1 cellular context compared by ENCODE assay signal in genomic region chr19:3759482-3760254, GRCh38.
TF ChIP-seq lines count a peak whose summit lies in the region.

No MANE protein-coding gene starts in this region.

TF ChIP-seq in GM12878, 131 proteins besides CTCF, POLR2A, EP300 and RAD21:
- no peak for TF ChIP-seq PML (IDR thresholded peaks at IDR 0.05; ENCODE audit: low read length)
- no peak for TF ChIP-seq MAX (IDR thresholded peaks at IDR 0.05; ENCODE audit: low read depth, low read length)
- TF ChIP-seq IKZF1 (conservative IDR thresholded peaks at IDR 0.05): no peak
- TF ChIP-seq SUPT20H (IDR thresholded peaks at IDR 0.05; ENCODE audit: borderline replicate concordance, control insufficient read depth, low read depth, low read length): no peak
- TF ChIP-seq KLF5 (IDR thresholded peaks at IDR 0.05; ENCODE audit: partially characterized antibody): no peak
- no peak for TF ChIP-seq JUNB (IDR thresholded peaks at IDR 0.05)
- no peak for TF ChIP-seq FOXM1 (IDR thresholded peaks at IDR 0.05; ENCODE audit: low read depth, low read length)
- TF ChIP-seq MYB (IDR thresholded peaks at IDR 0.05; ENCODE audit: borderline replicate concordance, low read depth, low read length): no peak
- TF ChIP-seq, protein P1, sequence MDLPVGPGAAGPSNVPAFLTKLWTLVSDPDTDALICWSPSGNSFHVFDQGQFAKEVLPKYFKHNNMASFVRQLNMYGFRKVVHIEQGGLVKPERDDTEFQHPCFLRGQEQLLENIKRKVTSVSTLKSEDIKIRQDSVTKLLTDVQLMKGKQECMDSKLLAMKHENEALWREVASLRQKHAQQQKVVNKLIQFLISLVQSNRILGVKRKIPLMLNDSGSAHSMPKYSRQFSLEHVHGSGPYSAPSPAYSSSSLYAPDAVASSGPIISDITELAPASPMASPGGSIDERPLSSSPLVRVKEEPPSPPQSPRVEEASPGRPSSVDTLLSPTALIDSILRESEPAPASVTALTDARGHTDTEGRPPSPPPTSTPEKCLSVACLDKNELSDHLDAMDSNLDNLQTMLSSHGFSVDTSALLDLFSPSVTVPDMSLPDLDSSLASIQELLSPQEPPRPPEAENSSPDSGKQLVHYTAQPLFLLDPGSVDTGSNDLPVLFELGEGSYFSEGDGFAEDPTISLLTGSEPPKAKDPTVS (IDR thresholded peaks at IDR 0.05; ENCODE audit: low read depth, low read length): no peak
- no peak for TF ChIP-seq RFX5 (IDR thresholded peaks at IDR 0.05; ENCODE audit: low read depth, low read length)
- TF ChIP-seq CEBPB (IDR thresholded peaks at IDR 0.05; ENCODE audit: borderline replicate concordance in 1 of 2, low read depth in 2 of 2, low read length in 2 of 2): no peak
- TF ChIP-seq ZNF274 (IDR thresholded peaks at IDR 0.05; ENCODE audit: insufficient read depth, insufficient read length): no peak
- no peak for TF ChIP-seq ATF7 (IDR thresholded peaks at IDR 0.05; ENCODE audit: low read depth)
- TF ChIP-seq, protein P2, sequence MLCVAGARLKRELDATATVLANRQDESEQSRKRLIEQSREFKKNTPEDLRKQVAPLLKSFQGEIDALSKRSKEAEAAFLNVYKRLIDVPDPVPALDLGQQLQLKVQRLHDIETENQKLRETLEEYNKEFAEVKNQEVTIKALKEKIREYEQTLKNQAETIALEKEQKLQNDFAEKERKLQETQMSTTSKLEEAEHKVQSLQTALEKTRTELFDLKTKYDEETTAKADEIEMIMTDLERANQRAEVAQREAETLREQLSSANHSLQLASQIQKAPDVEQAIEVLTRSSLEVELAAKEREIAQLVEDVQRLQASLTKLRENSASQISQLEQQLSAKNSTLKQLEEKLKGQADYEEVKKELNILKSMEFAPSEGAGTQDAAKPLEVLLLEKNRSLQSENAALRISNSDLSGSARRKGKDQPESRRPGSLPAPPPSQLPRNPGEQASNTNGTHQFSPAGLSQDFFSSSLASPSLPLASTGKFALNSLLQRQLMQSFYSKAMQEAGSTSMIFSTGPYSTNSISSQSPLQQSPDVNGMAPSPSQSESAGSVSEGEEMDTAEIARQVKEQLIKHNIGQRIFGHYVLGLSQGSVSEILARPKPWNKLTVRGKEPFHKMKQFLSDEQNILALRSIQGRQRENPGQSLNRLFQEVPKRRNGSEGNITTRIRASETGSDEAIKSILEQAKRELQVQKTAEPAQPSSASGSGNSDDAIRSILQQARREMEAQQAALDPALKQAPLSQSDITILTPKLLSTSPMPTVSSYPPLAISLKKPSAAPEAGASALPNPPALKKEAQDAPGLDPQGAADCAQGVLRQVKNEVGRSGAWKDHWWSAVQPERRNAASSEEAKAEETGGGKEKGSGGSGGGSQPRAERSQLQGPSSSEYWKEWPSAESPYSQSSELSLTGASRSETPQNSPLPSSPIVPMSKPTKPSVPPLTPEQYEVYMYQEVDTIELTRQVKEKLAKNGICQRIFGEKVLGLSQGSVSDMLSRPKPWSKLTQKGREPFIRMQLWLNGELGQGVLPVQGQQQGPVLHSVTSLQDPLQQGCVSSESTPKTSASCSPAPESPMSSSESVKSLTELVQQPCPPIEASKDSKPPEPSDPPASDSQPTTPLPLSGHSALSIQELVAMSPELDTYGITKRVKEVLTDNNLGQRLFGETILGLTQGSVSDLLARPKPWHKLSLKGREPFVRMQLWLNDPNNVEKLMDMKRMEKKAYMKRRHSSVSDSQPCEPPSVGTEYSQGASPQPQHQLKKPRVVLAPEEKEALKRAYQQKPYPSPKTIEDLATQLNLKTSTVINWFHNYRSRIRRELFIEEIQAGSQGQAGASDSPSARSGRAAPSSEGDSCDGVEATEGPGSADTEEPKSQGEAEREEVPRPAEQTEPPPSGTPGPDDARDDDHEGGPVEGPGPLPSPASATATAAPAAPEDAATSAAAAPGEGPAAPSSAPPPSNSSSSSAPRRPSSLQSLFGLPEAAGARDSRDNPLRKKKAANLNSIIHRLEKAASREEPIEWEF (IDR thresholded peaks at IDR 0.05; ENCODE audit: insufficient replicate concordance, low read depth, low read length): no peak
- TF ChIP-seq ASH2L (IDR thresholded peaks at IDR 0.05; ENCODE audit: borderline replicate concordance, low read depth): no peak
- TF ChIP-seq YBX1 (IDR thresholded peaks at IDR 0.05): no peak
- no peak for TF ChIP-seq ZBTB33 (IDR thresholded peaks at IDR 0.05)
- TF ChIP-seq NRF1 (conservative IDR thresholded peaks at IDR 0.05; ENCODE audit: low read depth, low read length): no peak
